Comparison of ENCODE assay signal across 26 cellular contexts in the genomic region with DNA sequence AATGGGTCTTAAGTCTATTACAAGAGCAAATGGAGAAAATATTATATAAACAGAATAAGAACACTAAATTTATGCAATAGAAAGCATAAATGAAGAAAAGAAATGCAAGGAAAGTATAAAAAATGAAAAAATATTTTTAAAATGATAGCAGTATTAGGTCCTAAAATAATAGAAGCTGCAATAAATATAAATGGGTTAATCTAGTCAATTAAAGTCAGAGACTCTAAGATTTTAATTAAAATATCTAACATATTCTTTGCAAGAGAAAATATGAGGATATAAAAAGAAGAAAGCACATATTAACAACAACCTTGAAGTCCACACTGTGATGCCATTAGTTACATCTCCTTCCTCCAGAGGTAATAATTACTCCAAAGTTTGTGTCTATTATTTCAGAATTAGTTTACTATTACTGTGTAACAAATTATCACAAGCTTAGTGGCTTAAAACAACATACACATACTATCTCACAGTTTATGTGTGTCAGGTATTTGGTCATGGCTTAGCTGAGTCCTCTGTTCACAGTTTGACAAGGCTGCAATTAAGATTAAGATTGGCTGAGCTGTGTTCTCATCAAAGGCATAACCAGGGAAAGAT.
DNase-seq lines count a peak whose midpoint lies in the region; ATAC-seq, FAIRE-seq and TF ChIP-seq lines count a peak whose summit lies in the region.
"Had no signal": no experiment of that assay in that cellular context is flagged by ENCODE, and none has a peak within 500 bp of the region (broad histone marks: within the 10 kb centered on the region; RNA-seq: fewer than 3 reads in every experiment).

No MANE protein-coding gene starts in this region.

- no peak overlapping the region for H2BK15ac ChIP-seq in mesendoderm (replicated peaks; ENCODE audit: low read depth)

- H3K9me3 Mint-ChIP-seq in CD14-positive monocyte: peaks cover 0 to 12% (median 2%) of the 10 kb centered on the region in 7 donors

- no peaks in the 10 kb centered on the region for H3K27me3 ChIP-seq in mesendoderm (ENCODE audit: insufficient read depth, low read length, poor library complexity)
- H3K27me3 ChIP-seq: BLaER1 treated with 17β-estradiol and CSF1 and Interleukin-3, amounts not matched to agents 10 nM and 100 nM had no signal

- TF ChIP-seq CTCF in D721Med (IDR thresholded peaks at IDR 0.05; ENCODE audit: insufficient read depth, missing control alignments): no peak
- TF ChIP-seq CTCF in CD14-positive monocyte (IDR thresholded peaks at IDR 0.05): no peak

- H3K4me1 Mint-ChIP-seq in CD14-positive monocyte: no peaks in the 10 kb centered on the region
- H3K4me1 Mint-ChIP-seq: B cell; CD4-positive, alpha-beta memory T cell; CD4-positive, CD25-positive, alpha-beta regulatory T cell; CD8-positive, alpha-beta memory T cell had no signal

- no peaks in the 10 kb centered on the region for H3K79me1 ChIP-seq in mesendoderm (ENCODE audit: low read length)

- H2BK5ac ChIP-seq in mesendoderm (ENCODE audit: low read length): no peak overlapping the region

- H3K27ac ChIP-seq in mesendoderm (ENCODE audit: low read depth, low read length): no peak overlapping the region
- H3K27ac ChIP-seq: 22Rv1; A549; BLaER1 treated with 17β-estradiol and CSF1 and Interleukin-3, amounts not matched to agents 10 nM and 100 nM; C4-2B had no signal

- no peak for DNase-seq in D721Med (ENCODE audit: insufficient read length, low spot score)
- peak; percentile 13 for DNase-seq in mesendoderm
- DNase-seq in CD14-positive monocyte (ENCODE audit: low spot score): no peak
- DNase-seq: AML-193; CD4-positive, alpha-beta memory T cell; CD4-positive, CD25-positive, alpha-beta regulatory T cell; CD8-positive, alpha-beta memory T cell; COR-L47; DMS 273 treated with DMSO at 0.1 percent for 48 hours; DMS153; DMS53; DMS79; DND-41; EL; GDM1 had no signal

- intact Hi-C loops in CD14-positive monocyte (cut with micrococcal nuclease): no loop called here

- H3K4me1 ChIP-seq in mesendoderm (ENCODE audit: control insufficient read depth, low read depth, low read length): no peaks in the 10 kb centered on the region
- H3K4me1 ChIP-seq: A549 had no signal

- no peak for ATAC-seq in GM21390 (IDR thresholded peaks at IDR 0.05; ENCODE audit: unreplicated experiment)
- ATAC-seq: A549, GM12878 had no signal

- no peaks in the 10 kb centered on the region for H3K36me3 Mint-ChIP-seq in CD14-positive monocyte
- H3K36me3 Mint-ChIP-seq: CD4-positive, alpha-beta memory T cell; CD4-positive, CD25-positive, alpha-beta regulatory T cell; CD8-positive, alpha-beta memory T cell had no signal

- H3K4me2 ChIP-seq in mesendoderm (ENCODE audit: low read length): no peak overlapping the region
- H3K4me2 ChIP-seq: A549; BLaER1 treated with 17β-estradiol and CSF1 and Interleukin-3, amounts not matched to agents 10 nM and 100 nM had no signal

- no peak overlapping the region for H3K4me3 ChIP-seq in mesendoderm (ENCODE audit: low read length)
- H3K4me3 ChIP-seq: A549; BLaER1 treated with 17β-estradiol and CSF1 and Interleukin-3, amounts not matched to agents 10 nM and 100 nM; GM12878 had no signal

- H3K36me3 ChIP-seq in mesendoderm (ENCODE audit: control insufficient read depth, insufficient read depth, low read length): no peaks in the 10 kb centered on the region
- H3K36me3 ChIP-seq: BLaER1 treated with 17β-estradiol and CSF1 and Interleukin-3, amounts not matched to agents 10 nM and 100 nM had no signal

- H3K18ac ChIP-seq in mesendoderm (ENCODE audit: low read length): no peak overlapping the region

- H3K4me3 Mint-ChIP-seq in CD14-positive monocyte: no peak overlapping the region
- H3K4me3 Mint-ChIP-seq: B cell; CD4-positive, alpha-beta memory T cell; CD4-positive, CD25-positive, alpha-beta regulatory T cell; CD8-positive, alpha-beta memory T cell had no signal

- FAIRE-seq in D721Med (lab: Jason Lieb, UNC) (peak; percentile 32), colon (lab: Jason Lieb, UNC) (peak; percentile 5)
- FAIRE-seq: A549, GM12878, GM12892, GM18507, GM19239 had no signal

- no peaks in the 10 kb centered on the region for H3K79me2 ChIP-seq in mesendoderm (ENCODE audit: control insufficient read depth, insufficient read depth, low read length)

- no peak overlapping the region for H3K9ac ChIP-seq in mesendoderm (ENCODE audit: low read length)
- H3K9ac ChIP-seq: BLaER1 treated with 17β-estradiol and CSF1 and Interleukin-3, amounts not matched to agents 10 nM and 100 nM had no signal

- no peak overlapping the region for H3K27ac Mint-ChIP-seq in CD14-positive monocyte
- H3K27ac Mint-ChIP-seq: B cell; CD4-positive, alpha-beta memory T cell; CD4-positive, CD25-positive, alpha-beta regulatory T cell; CD8-positive, alpha-beta memory T cell had no signal

- no peak overlapping the region for H4K8ac ChIP-seq in mesendoderm (ENCODE audit: low read depth, low read length)

- H4K5ac ChIP-seq in mesendoderm (ENCODE audit: low read length): no peak overlapping the region

- no peak overlapping the region for H2AK5ac ChIP-seq in mesendoderm (ENCODE audit: low read length)

- no peak overlapping the region for H3K56ac ChIP-seq in mesendoderm (ENCODE audit: low read length)

- no peak overlapping the region for H3K23ac ChIP-seq in mesendoderm (ENCODE audit: low read length)

- no peak overlapping the region for H3K4ac ChIP-seq in mesendoderm (ENCODE audit: low read depth, low read length)

- H2BK120ac ChIP-seq in mesendoderm (ENCODE audit: low read depth, low read length): no peak overlapping the region

- no peaks in the 10 kb centered on the region for H3K27me3 Mint-ChIP-seq in CD14-positive monocyte (ENCODE audit: low read depth in 3 of 3)
- H3K27me3 Mint-ChIP-seq: B cell; CD4-positive, alpha-beta memory T cell; CD4-positive, CD25-positive, alpha-beta regulatory T cell had no signal
